10 cellular contexts compared by ENCODE assay signal in the genomic region with DNA sequence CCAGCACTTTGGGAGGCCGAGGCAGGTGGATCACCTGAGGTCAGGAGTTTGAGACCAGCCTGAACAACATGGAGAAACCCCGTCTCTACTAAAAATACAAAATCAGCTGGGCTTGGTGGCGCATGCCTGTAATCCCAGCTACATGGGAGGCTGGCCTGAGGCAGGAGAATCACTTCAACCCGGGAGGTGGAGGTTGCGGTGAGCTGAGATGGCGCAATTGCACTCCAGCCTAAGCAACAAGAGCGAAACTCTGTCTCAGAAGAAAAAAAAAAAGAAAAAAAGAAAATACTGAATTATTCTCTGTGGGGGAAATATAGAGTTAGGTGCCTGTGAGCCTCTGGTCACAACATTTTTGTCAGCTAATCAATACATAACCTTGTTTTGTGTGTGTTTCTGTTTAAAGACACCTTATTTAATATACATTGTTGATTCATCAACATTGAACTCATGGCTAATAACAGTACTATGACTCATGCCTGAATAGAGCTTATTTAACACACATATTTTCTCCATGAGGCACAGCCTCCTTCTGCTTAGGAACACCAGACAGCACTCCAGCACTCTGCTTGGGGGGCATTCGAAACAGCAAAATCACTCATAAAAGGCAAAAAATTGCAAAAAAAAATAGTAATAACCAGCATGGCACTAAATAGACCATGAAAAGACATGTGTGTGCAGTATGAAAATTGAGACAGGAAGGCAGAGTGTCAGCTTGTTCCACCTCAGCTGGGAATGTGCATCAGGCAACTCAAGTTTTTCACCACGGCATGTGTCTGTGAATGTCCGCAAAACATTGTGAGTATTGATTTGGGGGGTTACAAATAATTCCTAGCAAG. TPM values are rescaled to one million over a fixed set of nuclear protein-coding genes. Genes with fewer than 3 reads are reported as not detected.
DNase-seq lines count a peak whose midpoint lies in the region; ATAC-seq and TF ChIP-seq lines count a peak whose summit lies in the region.
"Had no signal": no experiment of that assay in that cellular context is flagged by ENCODE, and none has a peak within 500 bp of the region (broad histone marks: within the 10 kb centered on the region; RNA-seq: fewer than 3 reads in every experiment).

Gene IL31RA, plus strand, starts transcription at position 519 of the 836 bp plus-strand sequence. Its CDS starts 214 bp downstream, at position 733.

- no peak for TF ChIP-seq CTCF in fibroblast of mammary gland (conservative IDR thresholded peaks at IDR 0.05; ENCODE audit: control insufficient read depth, insufficient read depth, low read depth, low read length)

- ATAC-seq in activated T-cell treated with anti-CD3 and anti-CD28 coated beads, Interleukin-2, amount 50 U/mL, for 4 hours: peak; percentile 63 to 74
- no peak for ATAC-seq in GM21528 (IDR thresholded peaks at IDR 0.05; ENCODE audit: low FRiP score, unreplicated experiment)
- no peak for ATAC-seq in GM19452 (IDR thresholded peaks at IDR 0.05; ENCODE audit: unreplicated experiment)
- ATAC-seq: pancreas had no signal

- H3K9me3 Mint-ChIP-seq in activated T-cell treated with anti-CD3 and anti-CD28 coated beads, Interleukin-2, amount 50 U/mL, for 4 hours: no peaks in the 10 kb centered on the region

- no peak within 1 kb of the TSS for H3K4me3 ChIP-seq in fibroblast of mammary gland (ENCODE audit: control insufficient read depth, low read depth, low read length)
- H3K4me3 ChIP-seq: pancreas had no signal

- peaks cover 13% of the 10 kb centered on the region for H3K4me1 Mint-ChIP-seq in activated T-cell treated with anti-CD3 and anti-CD28 coated beads, Interleukin-2, amount 50 U/mL, for 4 hours (ENCODE audit: low read depth)

- H3K36me3 Mint-ChIP-seq in activated T-cell treated with anti-CD3 and anti-CD28 coated beads, Interleukin-2, amount 50 U/mL, for 4 hours (ENCODE audit: insufficient read depth): no peaks in the 10 kb centered on the region

- no peak within 1 kb of the TSS for H3K4me3 Mint-ChIP-seq in activated T-cell treated with anti-CD3 and anti-CD28 coated beads, Interleukin-2, amount 50 U/mL, for 4 hours

- peaks cover 17% of the 10 kb centered on the region for H3K27me3 Mint-ChIP-seq in activated T-cell treated with anti-CD3 and anti-CD28 coated beads, Interleukin-2, amount 50 U/mL, for 4 hours (ENCODE audit: low read depth)

- DNase-seq in activated T-cell treated with anti-CD3 and anti-CD28 coated beads, Interleukin-2, amount 50 U/mL, for 4 hours: no peak
- DNase-seq in activated T-cell treated with anti-CD3 and anti-CD28 coated beads, Interleukin-2, amount 50 U/mL, for 1 hour: no peak
- DNase-seq in RPMI7951 (ENCODE audit: low read depth) (peak; percentile 75), fibroblast of mammary gland (ENCODE audit: low read depth) (peak; percentile 89), stromal cell of bone marrow (ENCODE audit: low read depth) (peak; percentile 67)
- no peak for DNase-seq in effector CD4-positive, alpha-beta T cell
- DNase-seq: NCI-H1930, pancreas had no signal

RNA-seq across cellular contexts. Expression of gene IL31RA, which starts in this region (rescaled TPM):
- total RNA-seq in activated T-cell treated with anti-CD3 and anti-CD28 coated beads, Interleukin-2, amount 50 U/mL, for 4 hours: not detected
- total RNA-seq in RPMI7951 (2014; rRNA removed; shearing (Covaris generic)): 0.24 and 0.68 TPM in 2 replicates

Comparison
In these comparisons a context has a peak if more than half of its experiments do, and no peak if none do; other contexts are left out.
1. Peak in ATAC-seq in activated T-cell treated with anti-CD3 and anti-CD28 coated beads, Interleukin-2, amount 50 U/mL, for 4 hours; RNA of the gene not detected or under 1 TPM.
2. Peak in DNase-seq in RPMI7951; RNA of the gene not detected or under 1 TPM.
3. DNase-seq: peak in fibroblast of mammary gland (single experiment) and stromal cell of bone marrow (single experiment); none in activated T-cell treated with anti-CD3 and anti-CD28 coated beads, Interleukin-2, amount 50 U/mL, for 4 hours (single experiment), activated T-cell treated with anti-CD3 and anti-CD28 coated beads, Interleukin-2, amount 50 U/mL, for 1 hour (single experiment) and effector CD4-positive, alpha-beta T cell (single experiment).